Comparison of ENCODE assay signal across 30 cellular contexts in genomic region chr4:12036450-12036849, GRCh38.
"Had no signal": no experiment of that assay in that cellular context is flagged by ENCODE, and none has a peak within 500 bp of the region (broad histone marks: within the 10 kb centered on the region; RNA-seq: fewer than 3 reads in every experiment).

No MANE protein-coding gene starts in this region.

- H3K27ac ChIP-seq: adrenal gland, VCaP had no signal

- H3K4me3 ChIP-seq: adrenal gland had no signal

- DNase-seq: activated B cell treated with CpG ODN at 0.5 μM for 24 hours; activated CD4-positive, alpha-beta memory T cell treated with anti-CD3 and anti-CD28 coated beads for 36 hours; activated CD4-positive, alpha-beta T cell treated with anti-CD3 and anti-CD28 coated beads for 4 hours; activated CD4-positive, alpha-beta T cell treated with anti-CD3 and anti-CD28 coated beads, Interleukin-2, amount 50 U/mL, for 1 hour; activated CD4-positive, CD25-positive, alpha-beta regulatory T cell treated with anti-CD3 and anti-CD28 coated beads, Interleukin-2, amount 50 U/mL, for 72 hours; activated CD8-positive, alpha-beta memory T cell treated with anti-CD3 and anti-CD28 coated beads, Interleukin-2, amount 50 U/mL, for 4 hours; activated gamma-delta T cell treated with Interleukin-2 at 50 U/mL for 16 hours; activated naive CD4-positive, alpha-beta T cell treated with anti-CD3 and anti-CD28 coated beads for 36 hours; activated T-cell treated with anti-CD3 and anti-CD28 coated beads for 4 hours; activated T-cell treated with anti-CD3 and anti-CD28 coated beads, Interleukin-2, amount 50 U/mL, for 4 hours; IMR-90; Karpas-422; KBM-7; NCI-H1105 treated with DMSO at 0.1 percent for 48 hours; NCI-H1436; NCI-H1694; NCI-H1930; NCI-H2081 treated with DMSO at 0.1 percent for 48 hours; NCI-H345; NCI-H524 treated with DMSO at 0.1 percent for 48 hours; SIG-M5; SW 1271; T-helper 1 cell; T-helper 2 cell; T-helper 9 cell had no signal

- ATAC-seq: activated naive CD4-positive, alpha-beta T cell treated with anti-CD3 and anti-CD28 coated beads, Interleukin-2, amount 50 U/mL, for 72 hours; activated T-cell treated with anti-CD3 and anti-CD28 coated beads, Interleukin-2, amount 50 U/mL, for 4 hours; Panc1; SK-N-SH treated with all-trans-retinoic acid at 6 μM for 48 hours had no signal

- H3K4me1 ChIP-seq: adrenal gland had no signal

- H3K9me3 ChIP-seq: adrenal gland had no signal

- H3K27me3 ChIP-seq: adrenal gland had no signal

- H3K36me3 ChIP-seq: adrenal gland had no signal
